8 cellular contexts compared by ENCODE assay signal in the genomic region with DNA sequence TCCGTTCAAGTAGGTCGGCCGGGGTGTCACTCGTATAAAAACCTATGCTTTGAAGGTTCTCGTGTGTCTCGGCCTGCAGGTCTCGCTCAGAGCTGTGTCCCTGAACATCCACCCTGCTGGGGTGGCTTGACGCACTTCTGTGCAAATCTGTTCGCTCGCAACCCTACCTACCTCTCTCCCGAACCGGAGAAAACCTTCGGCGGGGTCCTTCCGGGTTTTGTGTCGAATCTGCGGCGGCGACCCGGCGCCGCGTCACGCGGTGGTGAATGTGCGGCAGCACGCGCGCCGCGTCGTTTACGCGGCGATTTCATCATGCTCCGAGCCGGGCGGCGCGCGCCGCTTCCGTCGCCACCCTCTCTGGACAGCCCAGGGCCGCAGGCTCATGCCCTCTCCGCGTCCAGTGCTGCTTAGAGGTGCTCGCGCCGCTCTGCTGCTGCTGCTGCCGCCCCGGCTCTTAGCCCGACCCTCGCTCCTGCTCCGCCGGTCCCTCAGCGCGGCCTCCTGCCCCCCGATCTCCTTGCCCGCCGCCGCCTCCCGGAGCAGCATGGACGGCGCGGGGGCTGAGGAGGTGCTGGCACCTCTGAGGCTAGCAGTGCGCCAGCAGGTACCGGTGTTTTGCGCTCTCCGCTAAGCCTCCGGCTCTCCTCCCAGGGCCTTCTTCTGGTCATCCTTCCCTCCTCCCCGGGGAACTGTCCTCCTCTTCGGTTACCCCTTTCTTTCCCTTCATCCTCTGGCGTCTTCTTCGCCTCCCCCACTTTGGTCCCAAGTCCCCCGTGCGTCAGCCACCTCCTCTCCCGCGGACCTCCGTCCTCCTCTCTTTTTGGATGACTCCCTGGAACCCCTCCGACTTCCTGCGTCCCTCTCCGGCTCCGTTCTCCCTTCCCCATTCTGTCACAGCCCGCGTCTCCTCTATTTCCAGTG. TPM values are rescaled to one million over a fixed set of nuclear protein-coding genes. Genes with fewer than 3 reads are reported as not detected.
A peak's percentile ranks its signal among the peaks of the same experiment; 100 is the strongest.
DNase-seq lines count a peak whose midpoint lies in the region; ATAC-seq and TF ChIP-seq lines count a peak whose summit lies in the region.

Gene GARS1 (plus strand): TSS at position 339 of the 921 bp plus-strand sequence. CDS start 44 bp downstream, at position 383.

- POLR2A ChIA-PET in activated B cell treated with CpG ODN at 0.5 μM for 24 hours (lab: Charles Lee): interaction anchor here (0.6 to 1.7 kb wide), 8 partner anchors 11 to 1901 kb away, joined by 3 to 5 read pairs (median 4); partner anchors contain the start of genes AVL9 and MTURN

- H3K4me3 ChIP-seq in cardiac fibroblast (replicated peaks in 1 of 2; ENCODE audit: low read depth in 2 of 2, low read length in 2 of 2): peak within 1 kb of the TSS; percentile 79 to 92

- H3K9me3 Mint-ChIP-seq in activated B cell treated with CpG ODN at 0.5 μM for 24 hours (no peaks in the 10 kb centered on the region), immature natural killer cell (no peaks in the 10 kb centered on the region)

- peaks cover 49% of the 10 kb centered on the region for H3K36me3 Mint-ChIP-seq in activated B cell treated with CpG ODN at 0.5 μM for 24 hours (ENCODE audit: low read depth)
- peaks cover 0 to 6% (median 0%) of the 10 kb centered on the region in 3 donors for H3K36me3 Mint-ChIP-seq in immature natural killer cell

- TF ChIP-seq POLR2A in GM18951 (IDR thresholded peaks at IDR 0.05; ENCODE audit: extremely low read depth, insufficient read depth, insufficient read length): peak; percentile 93

- H3K4me1 Mint-ChIP-seq in activated B cell treated with CpG ODN at 0.5 μM for 24 hours (peaks cover 55% of the 10 kb centered on the region), immature natural killer cell (peaks cover 48 to 76% of the 10 kb centered on the region in 2 donors)

- H3K27ac Mint-ChIP-seq in activated B cell treated with CpG ODN at 0.5 μM for 24 hours (peak within 1 kb of the TSS; percentile 99), immature natural killer cell (peak within 1 kb of the TSS; percentile 99 to 100 (median 100))

- H3K27me3 Mint-ChIP-seq in activated B cell treated with CpG ODN at 0.5 μM for 24 hours (no peaks in the 10 kb centered on the region), immature natural killer cell (ENCODE audit: low read depth in 3 of 3) (peaks cover 6 to 22% (median 21%) of the 10 kb centered on the region in 3 donors)

- intact Hi-C loops in activated B cell treated with CpG ODN at 0.5 μM for 24 hours (cut with micrococcal nuclease): loop anchor here (1.0 to 10.0 kb wide), 7 partner anchors 90 to 1900 kb away; partner anchors contain the start of genes AVL9, FKBP14, GGCT and LSM5

- in situ Hi-C loops in GM18951 (cut with MboI; ENCODE audit: low sequenced_read_pairs, unreplicated experiment): no loop called here

- H3K4me3 Mint-ChIP-seq in activated B cell treated with CpG ODN at 0.5 μM for 24 hours: peak within 1 kb of the TSS; percentile 99
- H3K4me3 Mint-ChIP-seq in immature natural killer cell: peak within 1 kb of the TSS; percentile 96 to 99 (median 98)

- peak; percentile 94 for DNase-seq in AG08396 (ENCODE audit: low spot score)
- peak; percentile 89 for DNase-seq in NCI-H345 (lab: John Stamatoyannopoulos, UW)
- DNase-seq in activated B cell treated with CpG ODN at 0.5 μM for 24 hours: peak; percentile 89
- DNase-seq in cardiac fibroblast (ENCODE audit: low read depth in 2 of 2): peak; percentile 93 to 95
- peak; percentile 87 to 90 (median 89) for DNase-seq in immature natural killer cell
- peak; percentile 80 for DNase-seq in smooth muscle cell of the brain vasculature (ENCODE audit: low read depth, low spot score)

- TF ChIP-seq CTCF in activated B cell treated with CpG ODN at 0.5 μM for 24 hours (IDR thresholded peaks at IDR 0.05) (no peak), cardiac fibroblast (IDR thresholded peaks at IDR 0.05; ENCODE audit: low read depth, low read length) (no peak)

- CTCF ChIA-PET in activated B cell treated with CpG ODN at 0.5 μM for 24 hours (lab: Charles Lee): interaction anchor here (1.0 kb wide), 1 partner anchor 30 kb away, joined by 3 read pairs; no protein-coding TSS in a partner anchor

- ATAC-seq in HG03175 (IDR thresholded peaks at IDR 0.05; ENCODE audit: unreplicated experiment) (peak; percentile 89), activated B cell treated with CpG ODN at 0.5 μM for 24 hours (ENCODE audit: low read depth) (peak; percentile 82)

RNA-seq across cellular contexts. Expression of gene GARS1, which starts in this region (rescaled TPM):
- total RNA-seq in activated B cell treated with CpG ODN at 0.5 μM for 24 hours: 197 and 214 TPM in 2 replicates
- polyA plus RNA-seq in immature natural killer cell: 10 to 100 TPM; 33.1 to 85.6 (median 75.2) TPM

Comparison
In these comparisons a context has a peak if more than half of its experiments do, and no peak if none do; other contexts are left out.
1. Peak in every context shown above with its lines: DNase-seq, ATAC-seq and H3K4me3 ChIP-seq.